Comparison of ENCODE assay signal across 1 cellular context in the genomic region with DNA sequence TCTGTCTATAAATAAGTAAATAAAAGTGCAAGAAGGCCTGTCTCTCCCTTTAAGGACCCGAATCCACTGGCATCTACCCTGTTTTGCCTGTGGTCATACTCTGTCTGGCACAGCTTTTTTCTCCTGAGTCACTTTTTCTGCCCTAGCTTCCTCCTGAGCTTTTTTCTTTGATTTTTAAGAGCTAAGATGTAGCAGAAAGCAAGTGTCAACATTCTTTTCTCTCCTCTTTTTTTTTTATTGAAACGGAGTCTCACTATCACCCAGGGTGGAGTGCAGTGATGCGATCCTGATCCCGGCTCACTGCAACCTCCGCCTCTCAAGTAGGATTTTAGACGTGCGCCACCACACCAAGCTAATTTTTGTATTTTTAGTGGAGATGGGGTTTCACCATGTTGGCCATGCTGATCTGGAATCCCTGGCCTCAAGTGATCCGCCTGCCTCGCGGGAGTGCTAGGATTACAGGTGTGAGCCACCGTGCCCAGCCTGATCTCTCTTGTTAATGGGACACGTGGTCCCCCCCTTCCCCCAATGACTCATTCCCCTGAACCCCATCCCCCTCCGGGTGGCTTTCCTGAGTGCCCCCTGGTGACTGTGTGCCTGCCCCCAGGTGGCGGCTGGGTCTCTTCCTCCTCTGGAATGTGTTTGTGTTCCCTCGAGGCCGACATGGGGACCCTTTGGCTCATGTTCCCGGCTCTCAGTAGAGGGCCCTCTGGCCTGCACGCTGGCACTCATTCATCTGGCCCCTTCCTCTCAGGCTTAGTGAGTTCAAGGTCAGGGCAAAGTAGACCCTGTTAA.
TF ChIP-seq lines count a peak whose summit lies in the region.

No MANE protein-coding gene starts in this region.

TF ChIP-seq in HepG2, 621 proteins besides CTCF, POLR2A, EP300 and RAD21:
- TF ChIP-seq ZNF44 (CRISPR knock-in tag; IDR thresholded peaks at IDR 0.05), result no peak
- no peak for TF ChIP-seq GMEB1 (CRISPR knock-in tag; IDR thresholded peaks at IDR 0.05; ENCODE audit: borderline replicate concordance)
- TF ChIP-seq TEAD3 (CRISPR knock-in tag; optimal IDR thresholded peaks at IDR 0.05; ENCODE audit: borderline replicate concordance), result peak; percentile 52
- TF ChIP-seq ZBTB33 (CRISPR knock-in tag; IDR thresholded peaks at IDR 0.05), result peak; percentile 94
- TF ChIP-seq BCL6 (CRISPR knock-in tag; IDR thresholded peaks at IDR 0.05), result 0 out of 2 replicates have a peak, but pooled peaks have one; percentile 12
- TF ChIP-seq ZNF501 (CRISPR knock-in tag; IDR thresholded peaks at IDR 0.05), result peak; percentile 27; the same call in 1 of the 2 replicates
- TF ChIP-seq ZBTB38 (CRISPR knock-in tag; IDR thresholded peaks at IDR 0.05), result peak; percentile 63; the same call in 1 of the 2 replicates
- no peak for TF ChIP-seq HOXA7 (CRISPR knock-in tag; IDR thresholded peaks at IDR 0.05)
- TF ChIP-seq ZNF687 (CRISPR knock-in tag; IDR thresholded peaks at IDR 0.05), result peak; percentile 71
- TF ChIP-seq RXRA (CRISPR knock-in tag; IDR thresholded peaks at IDR 0.05), result peak; percentile 75; the same call in 1 of the 2 replicates
- TF ChIP-seq ZNF33B (CRISPR knock-in tag; IDR thresholded peaks at IDR 0.05), result no peak
- TF ChIP-seq HNF1B (CRISPR knock-in tag; IDR thresholded peaks at IDR 0.05), result 0 out of 2 replicates have a peak, but pooled peaks have one; percentile 44
- peak; percentile 18; the same call in 1 of the 2 replicates for TF ChIP-seq RXRB (CRISPR knock-in tag; IDR thresholded peaks at IDR 0.05; ENCODE audit: borderline replicate concordance)
- TF ChIP-seq MYC (CRISPR knock-in tag; IDR thresholded peaks at IDR 0.05; ENCODE audit: borderline replicate concordance), result peak; percentile 54; the same call in 1 of the 2 replicates
- TF ChIP-seq RARA (CRISPR knock-in tag; IDR thresholded peaks at IDR 0.05), result peak; percentile 88
- peak; percentile 63; the same call in 1 of the 2 replicates for TF ChIP-seq JUND (CRISPR knock-in tag; IDR thresholded peaks at IDR 0.05)
- peak; percentile 55; the same call in 1 of the 2 replicates for TF ChIP-seq FOSL1 (CRISPR knock-in tag; IDR thresholded peaks at IDR 0.05; ENCODE audit: borderline replicate concordance)
- peak; percentile 86 for TF ChIP-seq FOSL2 (CRISPR knock-in tag; IDR thresholded peaks at IDR 0.05)
- peak; percentile 13; the same call in 1 of the 2 replicates for TF ChIP-seq ZFX (CRISPR knock-in tag; IDR thresholded peaks at IDR 0.05; ENCODE audit: low read depth)
- peak; percentile 13; the same call in 1 of the 2 replicates for TF ChIP-seq HNF4A (CRISPR knock-in tag; IDR thresholded peaks at IDR 0.05)
- no peak for TF ChIP-seq ASH2L (IDR thresholded peaks at IDR 0.05; ENCODE audit: insufficient read length, low read depth, low read length)
- TF ChIP-seq ZNF552 (CRISPR knock-in tag; IDR thresholded peaks at IDR 0.05; ENCODE audit: borderline replicate concordance), result no peak
- peak; percentile 41; the same call in 1 of the 2 replicates for TF ChIP-seq ZNF281 (CRISPR knock-in tag; IDR thresholded peaks at IDR 0.05; ENCODE audit: borderline replicate concordance)
- TF ChIP-seq SALL1 (CRISPR knock-in tag; IDR thresholded peaks at IDR 0.05), result peak; percentile 28; the same call in 1 of the 2 replicates
- no peak for TF ChIP-seq WIZ (CRISPR knock-in tag; IDR thresholded peaks at IDR 0.05)
- peak; percentile 30; the same call in 1 of the 2 replicates for TF ChIP-seq PATZ1 (CRISPR knock-in tag; IDR thresholded peaks at IDR 0.05)
- TF ChIP-seq ATF3 (CRISPR knock-in tag; IDR thresholded peaks at IDR 0.05), result 0 out of 2 replicates have a peak, but pooled peaks have one; percentile 15
- TF ChIP-seq, protein P1, sequence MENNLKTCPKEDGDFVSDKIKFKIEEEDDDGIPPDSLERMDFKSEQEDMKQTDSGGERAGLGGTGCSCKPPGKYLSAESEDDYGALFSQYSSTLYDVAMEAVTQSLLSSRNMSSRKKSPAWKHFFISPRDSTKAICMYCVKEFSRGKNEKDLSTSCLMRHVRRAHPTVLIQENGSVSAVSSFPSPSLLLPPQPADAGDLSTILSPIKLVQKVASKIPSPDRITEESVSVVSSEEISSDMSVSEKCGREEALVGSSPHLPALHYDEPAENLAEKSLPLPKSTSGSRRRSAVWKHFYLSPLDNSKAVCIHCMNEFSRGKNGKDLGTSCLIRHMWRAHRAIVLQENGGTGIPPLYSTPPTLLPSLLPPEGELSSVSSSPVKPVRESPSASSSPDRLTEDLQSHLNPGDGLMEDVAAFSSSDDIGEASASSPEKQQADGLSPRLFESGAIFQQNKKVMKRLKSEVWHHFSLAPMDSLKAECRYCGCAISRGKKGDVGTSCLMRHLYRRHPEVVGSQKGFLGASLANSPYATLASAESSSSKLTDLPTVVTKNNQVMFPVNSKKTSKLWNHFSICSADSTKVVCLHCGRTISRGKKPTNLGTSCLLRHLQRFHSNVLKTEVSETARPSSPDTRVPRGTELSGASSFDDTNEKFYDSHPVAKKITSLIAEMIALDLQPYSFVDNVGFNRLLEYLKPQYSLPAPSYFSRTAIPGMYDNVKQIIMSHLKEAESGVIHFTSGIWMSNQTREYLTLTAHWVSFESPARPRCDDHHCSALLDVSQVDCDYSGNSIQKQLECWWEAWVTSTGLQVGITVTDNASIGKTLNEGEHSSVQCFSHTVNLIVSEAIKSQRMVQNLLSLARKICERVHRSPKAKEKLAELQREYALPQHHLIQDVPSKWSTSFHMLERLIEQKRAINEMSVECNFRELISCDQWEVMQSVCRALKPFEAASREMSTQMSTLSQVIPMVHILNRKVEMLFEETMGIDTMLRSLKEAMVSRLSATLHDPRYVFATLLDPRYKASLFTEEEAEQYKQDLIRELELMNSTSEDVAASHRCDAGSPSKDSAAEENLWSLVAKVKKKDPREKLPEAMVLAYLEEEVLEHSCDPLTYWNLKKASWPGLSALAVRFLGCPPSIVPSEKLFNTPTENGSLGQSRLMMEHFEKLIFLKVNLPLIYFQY (CRISPR knock-in tag; IDR thresholded peaks at IDR 0.05; ENCODE audit: borderline replicate concordance), result no peak
- peak; percentile 35; the same call in 1 of the 2 replicates for TF ChIP-seq MAX (IDR thresholded peaks at IDR 0.05)
